9 cellular contexts compared by ENCODE assay signal in the genomic region with DNA sequence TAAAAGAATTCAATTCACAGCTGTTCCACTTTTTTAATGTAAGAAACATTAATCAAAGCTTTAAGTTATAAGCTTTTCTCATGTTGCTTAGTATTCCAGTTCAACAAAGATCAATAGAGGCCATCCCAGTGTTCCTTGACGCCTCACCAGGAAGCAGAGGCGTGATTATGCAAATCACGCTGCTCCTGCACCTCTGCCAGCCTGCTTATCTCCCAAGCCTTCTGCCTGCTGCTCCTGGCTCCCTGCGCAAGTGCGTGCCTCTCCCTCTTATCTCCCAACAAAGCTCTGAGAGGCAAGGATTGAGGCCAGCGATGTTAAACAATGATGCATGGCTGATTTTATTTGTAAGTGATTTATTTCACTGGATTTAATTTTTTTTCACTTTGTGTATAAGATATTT. TPM values are rescaled to one million over a fixed set of nuclear protein-coding genes. Genes with fewer than 3 reads are reported as not detected.
A peak's percentile ranks its signal among the peaks of the same experiment; 100 is the strongest.
DNase-seq lines count a peak whose midpoint lies in the region; ATAC-seq and TF ChIP-seq lines count a peak whose summit lies in the region.
"Had no signal": no experiment of that assay in that cellular context is flagged by ENCODE, and none has a peak within 500 bp of the region (broad histone marks: within the 10 kb centered on the region; RNA-seq: fewer than 3 reads in every experiment).

No MANE protein-coding gene starts in this region.

- H3K4me3 Mint-ChIP-seq in activated naive CD8-positive, alpha-beta T cell treated with anti-CD3 and anti-CD28 coated beads, Interleukin-2, amount 50 U/mL, for 24 hours: peak overlapping the region; percentile 67
- no peak overlapping the region for H3K4me3 Mint-ChIP-seq in activated naive CD8-positive, alpha-beta T cell treated with anti-CD3 and anti-CD28 coated beads for 36 hours
- H3K4me3 Mint-ChIP-seq in natural killer cell treated with Interleukin-12 subunit alpha and Interleukin-12 subunit beta and Interleukin-15 and Interleukin-18, amount 100 ng/mL, for 72 hours: no peak overlapping the region

- no peaks in the 10 kb centered on the region for H3K27me3 ChIP-seq in heart left ventricle
- H3K27me3 ChIP-seq in testis: no peaks in the 10 kb centered on the region
- no peaks in the 10 kb centered on the region for H3K27me3 ChIP-seq in prostate gland (replicated peaks; ENCODE audit: insufficient read depth)
- no peaks in the 10 kb centered on the region for H3K27me3 ChIP-seq in aorta (ENCODE audit: control insufficient read depth in 1 of 2, insufficient read depth in 2 of 2, low read length in 1 of 2)

- H3K9me3 Mint-ChIP-seq in activated naive CD8-positive, alpha-beta T cell treated with anti-CD3 and anti-CD28 coated beads, Interleukin-2, amount 50 U/mL, for 24 hours: no peaks in the 10 kb centered on the region
- no peaks in the 10 kb centered on the region for H3K9me3 Mint-ChIP-seq in activated naive CD8-positive, alpha-beta T cell treated with anti-CD3 and anti-CD28 coated beads for 36 hours
- no peaks in the 10 kb centered on the region for H3K9me3 Mint-ChIP-seq in natural killer cell treated with Interleukin-12 subunit alpha and Interleukin-12 subunit beta and Interleukin-15 and Interleukin-18, amount 100 ng/mL, for 72 hours

- H3K36me3 Mint-ChIP-seq in activated naive CD8-positive, alpha-beta T cell treated with anti-CD3 and anti-CD28 coated beads, Interleukin-2, amount 50 U/mL, for 24 hours (ENCODE audit: low read depth): peaks cover 10% of the 10 kb centered on the region
- H3K36me3 Mint-ChIP-seq in activated naive CD8-positive, alpha-beta T cell treated with anti-CD3 and anti-CD28 coated beads for 36 hours: no peaks in the 10 kb centered on the region
- no peaks in the 10 kb centered on the region for H3K36me3 Mint-ChIP-seq in natural killer cell treated with Interleukin-12 subunit alpha and Interleukin-12 subunit beta and Interleukin-15 and Interleukin-18, amount 100 ng/mL, for 72 hours

- H3K4me1 Mint-ChIP-seq in activated naive CD8-positive, alpha-beta T cell treated with anti-CD3 and anti-CD28 coated beads, Interleukin-2, amount 50 U/mL, for 24 hours: peaks cover 40% of the 10 kb centered on the region
- H3K4me1 Mint-ChIP-seq in activated naive CD8-positive, alpha-beta T cell treated with anti-CD3 and anti-CD28 coated beads for 36 hours: peaks cover 2% of the 10 kb centered on the region
- no peaks in the 10 kb centered on the region for H3K4me1 Mint-ChIP-seq in natural killer cell treated with Interleukin-12 subunit alpha and Interleukin-12 subunit beta and Interleukin-15 and Interleukin-18, amount 100 ng/mL, for 72 hours (ENCODE audit: low read depth in 2 of 2)

- no peak for TF ChIP-seq CTCF in heart left ventricle (IDR thresholded peaks at IDR 0.05)
- TF ChIP-seq CTCF in testis (IDR thresholded peaks at IDR 0.05): no peak
- TF ChIP-seq CTCF in prostate gland (IDR thresholded peaks at IDR 0.05): no peak

- ATAC-seq in activated naive CD8-positive, alpha-beta T cell treated with anti-CD3 and anti-CD28 coated beads, Interleukin-2, amount 50 U/mL, for 24 hours: no peak
- ATAC-seq in heart left ventricle (peak; percentile 83 to 96 (median 92)), aorta (ENCODE audit: low FRiP score) (no peak)
- ATAC-seq in natural killer cell treated with Interleukin-12 subunit alpha and Interleukin-12 subunit beta and Interleukin-15 and Interleukin-18, amount 100 ng/mL, for 72 hours: no peak

- H3K4me1 ChIP-seq in heart left ventricle (peaks cover 0 to 23% (median 7%) of the 10 kb centered on the region in 12 donors), testis (no peaks in the 10 kb centered on the region), prostate gland (replicated peaks) (no peaks in the 10 kb centered on the region), aorta (ENCODE audit: control insufficient read depth in 1 of 2, insufficient read depth in 2 of 2, low read length in 2 of 2) (no peaks in the 10 kb centered on the region)

- TF ChIP-seq POLR2A in heart left ventricle (IDR thresholded peaks at IDR 0.05): no peak
- no peak for TF ChIP-seq POLR2A in testis (IDR thresholded peaks at IDR 0.05)
- TF ChIP-seq POLR2A in prostate gland (IDR thresholded peaks at IDR 0.05): no peak

- no peak for DNase-seq in activated naive CD8-positive, alpha-beta T cell treated with anti-CD3 and anti-CD28 coated beads, Interleukin-2, amount 50 U/mL, for 24 hours
- DNase-seq in activated naive CD8-positive, alpha-beta T cell treated with anti-CD3 and anti-CD28 coated beads for 36 hours: no peak
- DNase-seq in SHP77 treated with DMSO at 0.1 percent for 48 hours (lab: John Stamatoyannopoulos, UW) (peak; percentile 90), heart left ventricle (peak; percentile 36 to 71 (median 64)), testis (peak; percentile 91), prostate gland (ENCODE audit: low spot score) (no peak), aorta (no peak)
- no peak for DNase-seq in natural killer cell treated with Interleukin-12 subunit alpha and Interleukin-12 subunit beta and Interleukin-15 and Interleukin-18, amount 100 ng/mL, for 72 hours (ENCODE audit: low spot score)
- DNase-seq: activated naive CD4-positive, alpha-beta T cell treated with anti-CD3 and anti-CD28 coated beads, Interleukin-2, amount 50 U/mL, for 16 hours had no signal

- no peaks in the 10 kb centered on the region for H3K27me3 Mint-ChIP-seq in activated naive CD8-positive, alpha-beta T cell treated with anti-CD3 and anti-CD28 coated beads, Interleukin-2, amount 50 U/mL, for 24 hours
- no peaks in the 10 kb centered on the region for H3K27me3 Mint-ChIP-seq in activated naive CD8-positive, alpha-beta T cell treated with anti-CD3 and anti-CD28 coated beads for 36 hours
- no peaks in the 10 kb centered on the region for H3K27me3 Mint-ChIP-seq in natural killer cell treated with Interleukin-12 subunit alpha and Interleukin-12 subunit beta and Interleukin-15 and Interleukin-18, amount 100 ng/mL, for 72 hours

- H3K4me3 ChIP-seq in heart left ventricle: no peak overlapping the region
- no peak overlapping the region for H3K4me3 ChIP-seq in testis
- no peak overlapping the region for H3K4me3 ChIP-seq in prostate gland
- H3K4me3 ChIP-seq in aorta (ENCODE audit: low read length in 2 of 2): no peak overlapping the region

- H3K36me3 ChIP-seq in heart left ventricle (peaks cover 0 to 9% (median 0%) of the 10 kb centered on the region in 9 donors), testis (ENCODE audit: low read depth, missing control alignments) (no peaks in the 10 kb centered on the region), prostate gland (no peaks in the 10 kb centered on the region), aorta (ENCODE audit: control insufficient read depth in 1 of 2, insufficient read depth in 2 of 2, low read length in 1 of 2) (no peaks in the 10 kb centered on the region)

- H3K9me3 ChIP-seq in heart left ventricle (no peaks in the 10 kb centered on the region), testis (no peaks in the 10 kb centered on the region), prostate gland (no peaks in the 10 kb centered on the region), aorta (ENCODE audit: control insufficient read depth, low read length) (no peaks in the 10 kb centered on the region)

- intact Hi-C loops in heart left ventricle (cut with DNase I) (loop anchor here in 1 of 10 donors (10.0 kb wide), 1 partner anchor 66 kb away; no protein-coding TSS in a partner anchor), testis (cut with DNase I; ENCODE audit: low total_unique reads) (no loop called here), prostate gland (cut with DNase I) (no loop called here), aorta (cut with DNase I) (no loop called here)

- WGBS in heart left ventricle, 4 donors: 29 to 40% (median 32%) methylated on average over 6 of the region's 6 CpGs
- WGBS in testis, 2 donors: 34 to 41% methylated on average over 6 of the region's 6 CpGs
- WGBS in prostate gland: 61% methylated on average over 6 of the region's 6 CpGs
- WGBS in aorta, 2 donors: 38 to 50% methylated on average over 6 of the region's 6 CpGs

- H3K27ac Mint-ChIP-seq in activated naive CD8-positive, alpha-beta T cell treated with anti-CD3 and anti-CD28 coated beads, Interleukin-2, amount 50 U/mL, for 24 hours: peak overlapping the region; percentile 74
- no peak overlapping the region for H3K27ac Mint-ChIP-seq in activated naive CD8-positive, alpha-beta T cell treated with anti-CD3 and anti-CD28 coated beads for 36 hours
- no peak overlapping the region for H3K27ac Mint-ChIP-seq in natural killer cell treated with Interleukin-12 subunit alpha and Interleukin-12 subunit beta and Interleukin-15 and Interleukin-18, amount 100 ng/mL, for 72 hours

- H3K27ac ChIP-seq in heart left ventricle: no peak overlapping the region
- H3K27ac ChIP-seq in testis: no peak overlapping the region
- no peak overlapping the region for H3K27ac ChIP-seq in prostate gland
- H3K27ac ChIP-seq in aorta (ENCODE audit: low read depth in 1 of 2, low read length in 2 of 2): no peak overlapping the region

RNA-seq across cellular contexts. Expression of gene INSM1, which starts 42.8 kb away (rescaled TPM):
- total RNA-seq in activated naive CD8-positive, alpha-beta T cell treated with anti-CD3 and anti-CD28 coated beads for 36 hours: under 1 TPM; 0.19 to 0.34 TPM
- total RNA-seq in heart left ventricle (under 1 TPM in 1 of 9 donors, not detected in 8; 0.08 TPM), testis (1 to 10 TPM; 2.7 to 2.8 TPM), prostate gland (1 to 10 TPM in 1 of 2 donors, under 1 TPM in 1; 0.82 to 1.5 TPM), aorta (not detected)
- polyA plus RNA-seq in heart left ventricle (not detected), testis (ENCODE audit: insufficient read depth, low read depth, low replicate concordance) (0.84 TPM), aorta (under 1 TPM in 1 of 2 donors, not detected in 1; 0.25 TPM)
- not detected for total RNA-seq in natural killer cell treated with Interleukin-12 subunit alpha and Interleukin-12 subunit beta and Interleukin-15 and Interleukin-18, amount 100 ng/mL, for 72 hours

Comparison
In these comparisons a context has a peak if more than half of its experiments do, and no peak if none do; other contexts are left out.
1. ATAC-seq: peak in heart left ventricle (4 of 4); none in activated naive CD8-positive, alpha-beta T cell treated with anti-CD3 and anti-CD28 coated beads, Interleukin-2, amount 50 U/mL, for 24 hours (single experiment), natural killer cell treated with Interleukin-12 subunit alpha and Interleukin-12 subunit beta and Interleukin-15 and Interleukin-18, amount 100 ng/mL, for 72 hours (0 of 2) and aorta (single experiment).
2. DNase-seq: peak in SHP77 treated with DMSO at 0.1 percent for 48 hours (single experiment), heart left ventricle (5 of 5) and testis (single experiment); none in activated naive CD8-positive, alpha-beta T cell treated with anti-CD3 and anti-CD28 coated beads, Interleukin-2, amount 50 U/mL, for 24 hours (single experiment), activated naive CD8-positive, alpha-beta T cell treated with anti-CD3 and anti-CD28 coated beads for 36 hours (single experiment), prostate gland (single experiment), natural killer cell treated with Interleukin-12 subunit alpha and Interleukin-12 subunit beta and Interleukin-15 and Interleukin-18, amount 100 ng/mL, for 72 hours (single experiment) and aorta (0 of 2).